ENCODE assay signal across 22 cellular contexts in the genomic region with DNA sequence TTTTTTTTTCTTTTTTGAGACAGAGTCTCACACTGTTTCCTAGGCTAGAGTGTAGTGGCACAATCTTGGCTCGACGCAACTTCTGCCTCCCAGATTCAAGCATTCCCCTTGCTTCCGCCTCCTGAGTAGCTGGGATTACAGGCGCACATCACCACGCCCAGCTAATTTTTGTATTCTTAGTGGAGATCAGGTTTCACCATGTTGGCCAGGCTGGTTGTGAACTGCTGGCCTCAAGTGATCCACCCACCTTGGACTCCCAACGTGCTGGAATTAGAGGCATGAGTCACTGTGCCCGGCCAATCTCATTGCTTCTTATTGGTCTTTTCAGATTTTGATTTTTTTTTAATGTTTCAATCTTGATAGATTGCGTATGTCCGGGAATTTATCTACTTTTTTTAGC.
"Had no signal": no experiment of that assay in that cellular context is flagged by ENCODE, and none has a peak within 500 bp of the region (broad histone marks: within the 10 kb centered on the region; RNA-seq: fewer than 3 reads in every experiment).

No MANE protein-coding gene starts in this region.

- H3K27me3 Mint-ChIP-seq: activated CD4-positive, alpha-beta memory T cell treated with anti-CD3 and anti-CD28 coated beads for 36 hours; activated naive CD8-positive, alpha-beta T cell; activated T-helper 17 cell treated with anti-CD3 and anti-CD28 coated beads, Interleukin-2, amount 50 U/mL, for 72 hours had no signal

- H3K4me1 Mint-ChIP-seq: activated CD4-positive, alpha-beta T cell treated with anti-CD3 and anti-CD28 coated beads, Interleukin-2, amount 10 ng/mL, durations not matched to agents 7 days and 5 days; activated T-helper 17 cell treated with anti-CD3 and anti-CD28 coated beads, Interleukin-2, amount 50 U/mL, for 72 hours; T-cell had no signal

- H3K27me3 ChIP-seq: brain microvascular endothelial cell, Peyer's patch had no signal

- H3K27ac ChIP-seq: brain microvascular endothelial cell, colonic mucosa, Peyer's patch, SK-N-MC, VCaP had no signal

- H3K27ac Mint-ChIP-seq: activated CD4-positive, alpha-beta memory T cell treated with anti-CD3 and anti-CD28 coated beads for 36 hours; activated CD4-positive, alpha-beta T cell treated with anti-CD3 and anti-CD28 coated beads, Interleukin-2, amount 10 ng/mL, durations not matched to agents 7 days and 5 days; activated naive CD4-positive, alpha-beta T cell treated with anti-CD3 and anti-CD28 coated beads for 36 hours; activated naive CD8-positive, alpha-beta T cell; activated T-helper 17 cell treated with anti-CD3 and anti-CD28 coated beads, Interleukin-2, amount 50 U/mL, for 72 hours; T-cell had no signal

- H3K9me3 Mint-ChIP-seq: activated CD4-positive, alpha-beta memory T cell treated with anti-CD3 and anti-CD28 coated beads for 36 hours; activated CD4-positive, alpha-beta T cell treated with anti-CD3 and anti-CD28 coated beads, Interleukin-2, amount 10 ng/mL, durations not matched to agents 7 days and 5 days; activated naive CD4-positive, alpha-beta T cell treated with anti-CD3 and anti-CD28 coated beads for 36 hours; activated T-helper 17 cell treated with anti-CD3 and anti-CD28 coated beads, Interleukin-2, amount 50 U/mL, for 72 hours; T-cell had no signal

- H3K36me3 ChIP-seq: brain microvascular endothelial cell, colonic mucosa, Peyer's patch had no signal

- H3K9me3 ChIP-seq: colonic mucosa had no signal

- H3K36me3 Mint-ChIP-seq: activated CD4-positive, alpha-beta memory T cell treated with anti-CD3 and anti-CD28 coated beads for 36 hours; activated naive CD8-positive, alpha-beta T cell; T-cell had no signal

- H3K4me1 ChIP-seq: colonic mucosa, Peyer's patch had no signal

- ATAC-seq: activated T-helper 17 cell treated with anti-CD3 and anti-CD28 coated beads, Interleukin-2, amount 50 U/mL, for 72 hours; T-cell had no signal

- H3K4me3 Mint-ChIP-seq: activated CD4-positive, alpha-beta memory T cell treated with anti-CD3 and anti-CD28 coated beads for 36 hours; activated CD4-positive, alpha-beta T cell treated with anti-CD3 and anti-CD28 coated beads, Interleukin-2, amount 10 ng/mL, durations not matched to agents 7 days and 5 days; activated naive CD4-positive, alpha-beta T cell treated with anti-CD3 and anti-CD28 coated beads for 36 hours; activated naive CD8-positive, alpha-beta T cell; activated T-helper 17 cell treated with anti-CD3 and anti-CD28 coated beads, Interleukin-2, amount 50 U/mL, for 72 hours; T-cell had no signal

- DNase-seq: activated CD4-positive, alpha-beta memory T cell treated with anti-CD3 and anti-CD28 coated beads for 36 hours; activated CD4-positive, alpha-beta T cell treated with anti-CD3 and anti-CD28 coated beads, Interleukin-2, amount 10 ng/mL, durations not matched to agents 7 days and 5 days; activated CD4-positive, CD25-positive, alpha-beta regulatory T cell; activated gamma-delta T cell; activated naive CD4-positive, alpha-beta T cell treated with anti-CD3 and anti-CD28 coated beads for 36 hours; activated T-cell treated with anti-CD3 and anti-CD28 coated beads for 4 hours; activated T-cell treated with anti-CD3 and anti-CD28 coated beads, Interleukin-2, amount 50 U/mL, for 48 hours; amygdala; brain microvascular endothelial cell; colonic mucosa; NCI-H1092; NCI-H1417; NCI-H1930; NCI-H510A treated with DMSO at 0.1 percent for 48 hours; Peyer's patch; T-cell; T-helper 2 cell; T1000 had no signal

- H3K4me3 ChIP-seq: colonic mucosa, Peyer's patch, SK-N-MC had no signal
